1 cellular context compared by ENCODE assay signal in genomic region chr11:33859306-33859705, GRCh38.
TF ChIP-seq lines count a peak whose summit lies in the region.

No MANE protein-coding gene starts in this region.

TF ChIP-seq in K562, 482 proteins besides CTCF, POLR2A, EP300 and RAD21 (continued from another document):
- TF ChIP-seq POLR2AphosphoS5 (IDR thresholded peaks at IDR 0.05; ENCODE audit: control insufficient read depth, insufficient read depth, low read depth, low read length) (0 out of 2 replicates have a peak, but pooled peaks have one; percentile 11), ZNF79 (CRISPR knock-in tag; IDR thresholded peaks at IDR 0.05; ENCODE audit: low read depth) (no peak)
